14 cellular contexts compared by ENCODE assay signal in genomic region chr9:120324461-120324860, GRCh38.
A peak's percentile ranks its signal among the peaks of the same experiment; 100 is the strongest.
DNase-seq lines count a peak whose midpoint lies in the region; ATAC-seq and TF ChIP-seq lines count a peak whose summit lies in the region.
"Had no signal": no experiment of that assay in that cellular context is flagged by ENCODE, and none has a peak within 500 bp of the region (broad histone marks: within the 10 kb centered on the region; RNA-seq: fewer than 3 reads in every experiment).

No MANE protein-coding gene starts in this region.

- H3K36me3 Mint-ChIP-seq in activated T-helper 17 cell treated with anti-CD3 and anti-CD28 coated beads, Interleukin-2, amount 50 U/mL, for 72 hours (ENCODE audit: low read depth), result no peaks in the 10 kb centered on the region
- H3K36me3 Mint-ChIP-seq in endothelial cell (ENCODE audit: low read depth, unreplicated experiment), result peaks cover 6% of the 10 kb centered on the region
- peaks cover 0 to 2% of the 10 kb centered on the region in 2 donors for H3K36me3 Mint-ChIP-seq in stimulated activated naive B cell treated with anti-CD40 and anti-IgM and Interleukin-4, amounts not matched to agents 10 μg/mL and 1 μg/mL and 100 μg/mL, for 72 hours

- ATAC-seq in stimulated activated naive CD8-positive, alpha-beta T cell treated with anti-CD3 and anti-CD28 coated beads, Interleukin-15, amount 100 ng/mL, for 72 hours, result peak; percentile 25
- no peak for ATAC-seq in stimulated activated naive CD8-positive, alpha-beta T cell treated with anti-CD3 and anti-CD28 coated beads, Interleukin-15, Interleukin-2, amounts not matched to agents 100 U/mL and 50 U/mL, for 24 hours
- ATAC-seq in activated T-helper 17 cell treated with anti-CD3 and anti-CD28 coated beads, Interleukin-2, amount 50 U/mL, for 72 hours (replicated peaks), result peak; percentile 28
- peak in 1 of 2 donors; percentile 5 for ATAC-seq in stimulated activated naive B cell treated with anti-CD40 and anti-IgM and Interleukin-4, amounts not matched to agents 10 μg/mL and 1 μg/mL and 100 μg/mL, for 72 hours (replicated peaks)
- no peak for ATAC-seq in HG03469 (IDR thresholded peaks at IDR 0.05; ENCODE audit: unreplicated experiment)
- no peak for ATAC-seq in GM18868 (IDR thresholded peaks at IDR 0.05; ENCODE audit: unreplicated experiment)
- ATAC-seq in HG03521 (IDR thresholded peaks at IDR 0.05; ENCODE audit: unreplicated experiment), result no peak

- TF ChIP-seq CTCF in endothelial cell (IDR thresholded peaks at IDR 0.05; ENCODE audit: unreplicated experiment), result no peak

- no peaks in the 10 kb centered on the region for H3K27me3 Mint-ChIP-seq in stimulated activated naive CD8-positive, alpha-beta T cell treated with anti-CD3 and anti-CD28 coated beads, Interleukin-15, amount 100 ng/mL, for 72 hours
- H3K27me3 Mint-ChIP-seq in activated T-helper 17 cell treated with anti-CD3 and anti-CD28 coated beads, Interleukin-2, amount 50 U/mL, for 72 hours, result peaks cover 19% of the 10 kb centered on the region
- H3K27me3 Mint-ChIP-seq in endothelial cell (ENCODE audit: unreplicated experiment), result no peaks in the 10 kb centered on the region
- peaks cover 20 to 24% of the 10 kb centered on the region in 2 donors for H3K27me3 Mint-ChIP-seq in stimulated activated naive B cell treated with anti-CD40 and anti-IgM and Interleukin-4, amounts not matched to agents 10 μg/mL and 1 μg/mL and 100 μg/mL, for 72 hours

- H3K27ac Mint-ChIP-seq in stimulated activated naive CD8-positive, alpha-beta T cell treated with anti-CD3 and anti-CD28 coated beads, Interleukin-15, amount 100 ng/mL, for 72 hours, result peak overlapping the region in 1 of 2 donors; percentile 21
- no peak overlapping the region for H3K27ac Mint-ChIP-seq in activated T-helper 17 cell treated with anti-CD3 and anti-CD28 coated beads, Interleukin-2, amount 50 U/mL, for 72 hours
- H3K27ac Mint-ChIP-seq in endothelial cell (ENCODE audit: unreplicated experiment), result peak overlapping the region; percentile 2
- H3K27ac Mint-ChIP-seq in stimulated activated naive B cell treated with anti-CD40 and anti-IgM and Interleukin-4, amounts not matched to agents 10 μg/mL and 1 μg/mL and 100 μg/mL, for 72 hours, result peak overlapping the region; percentile 33
- H3K27ac Mint-ChIP-seq: CD4-positive, alpha-beta memory T cell had no signal

- no peaks in the 10 kb centered on the region for H3K9me3 Mint-ChIP-seq in stimulated activated naive CD8-positive, alpha-beta T cell treated with anti-CD3 and anti-CD28 coated beads, Interleukin-15, amount 100 ng/mL, for 72 hours
- H3K9me3 Mint-ChIP-seq in activated T-helper 17 cell treated with anti-CD3 and anti-CD28 coated beads, Interleukin-2, amount 50 U/mL, for 72 hours, result no peaks in the 10 kb centered on the region
- no peaks in the 10 kb centered on the region for H3K9me3 Mint-ChIP-seq in endothelial cell (ENCODE audit: unreplicated experiment)
- peaks cover 0 to 1% of the 10 kb centered on the region in 2 donors for H3K9me3 Mint-ChIP-seq in stimulated activated naive B cell treated with anti-CD40 and anti-IgM and Interleukin-4, amounts not matched to agents 10 μg/mL and 1 μg/mL and 100 μg/mL, for 72 hours
- H3K9me3 Mint-ChIP-seq: H9 had no signal

- H3K4me1 Mint-ChIP-seq in stimulated activated naive CD8-positive, alpha-beta T cell treated with anti-CD3 and anti-CD28 coated beads, Interleukin-15, amount 100 ng/mL, for 72 hours, result peaks cover 9% of the 10 kb centered on the region
- H3K4me1 Mint-ChIP-seq in activated T-helper 17 cell treated with anti-CD3 and anti-CD28 coated beads, Interleukin-2, amount 50 U/mL, for 72 hours, result no peaks in the 10 kb centered on the region
- peaks cover 34% of the 10 kb centered on the region for H3K4me1 Mint-ChIP-seq in endothelial cell (ENCODE audit: unreplicated experiment)
- peaks cover 12 to 19% of the 10 kb centered on the region in 2 donors for H3K4me1 Mint-ChIP-seq in stimulated activated naive B cell treated with anti-CD40 and anti-IgM and Interleukin-4, amounts not matched to agents 10 μg/mL and 1 μg/mL and 100 μg/mL, for 72 hours
- H3K4me1 Mint-ChIP-seq: CD4-positive, alpha-beta memory T cell had no signal

- no peak overlapping the region for H3K4me3 Mint-ChIP-seq in stimulated activated naive CD8-positive, alpha-beta T cell treated with anti-CD3 and anti-CD28 coated beads, Interleukin-15, amount 100 ng/mL, for 72 hours
- no peak overlapping the region for H3K4me3 Mint-ChIP-seq in activated T-helper 17 cell treated with anti-CD3 and anti-CD28 coated beads, Interleukin-2, amount 50 U/mL, for 72 hours
- H3K4me3 Mint-ChIP-seq in endothelial cell (ENCODE audit: unreplicated experiment), result no peak overlapping the region
- no peak overlapping the region for H3K4me3 Mint-ChIP-seq in stimulated activated naive B cell treated with anti-CD40 and anti-IgM and Interleukin-4, amounts not matched to agents 10 μg/mL and 1 μg/mL and 100 μg/mL, for 72 hours
- H3K4me3 Mint-ChIP-seq: CD4-positive, alpha-beta memory T cell; H9 had no signal

- DNase-seq in stimulated activated naive CD8-positive, alpha-beta T cell treated with anti-CD3 and anti-CD28 coated beads, Interleukin-15, amount 100 ng/mL, for 72 hours, result no peak
- no peak for DNase-seq in stimulated activated naive CD8-positive, alpha-beta T cell treated with anti-CD3 and anti-CD28 coated beads, Interleukin-15, Interleukin-2, amounts not matched to agents 100 U/mL and 50 U/mL, for 24 hours
- no peak for DNase-seq in endothelial cell (ENCODE audit: low spot score)
- no peak for DNase-seq in stimulated activated naive B cell treated with anti-CD40 and anti-IgM and Interleukin-4, amounts not matched to agents 10 μg/mL and 1 μg/mL and 100 μg/mL, for 72 hours
- DNase-seq: C1 segment of cervical spinal cord; Calu3; CD4-positive, alpha-beta memory T cell; COR-L47; GF-D8 had no signal

Comparison
In these comparisons a context has a peak if more than half of its experiments do, and no peak if none do; other contexts are left out.
1. ATAC-seq: peak in stimulated activated naive CD8-positive, alpha-beta T cell treated with anti-CD3 and anti-CD28 coated beads, Interleukin-15, amount 100 ng/mL, for 72 hours (single experiment) and activated T-helper 17 cell treated with anti-CD3 and anti-CD28 coated beads, Interleukin-2, amount 50 U/mL, for 72 hours (single experiment); none in stimulated activated naive CD8-positive, alpha-beta T cell treated with anti-CD3 and anti-CD28 coated beads, Interleukin-15, Interleukin-2, amounts not matched to agents 100 U/mL and 50 U/mL, for 24 hours (single experiment), HG03469 (single experiment), GM18868 (single experiment) and HG03521 (single experiment).